In the genomic region with DNA sequence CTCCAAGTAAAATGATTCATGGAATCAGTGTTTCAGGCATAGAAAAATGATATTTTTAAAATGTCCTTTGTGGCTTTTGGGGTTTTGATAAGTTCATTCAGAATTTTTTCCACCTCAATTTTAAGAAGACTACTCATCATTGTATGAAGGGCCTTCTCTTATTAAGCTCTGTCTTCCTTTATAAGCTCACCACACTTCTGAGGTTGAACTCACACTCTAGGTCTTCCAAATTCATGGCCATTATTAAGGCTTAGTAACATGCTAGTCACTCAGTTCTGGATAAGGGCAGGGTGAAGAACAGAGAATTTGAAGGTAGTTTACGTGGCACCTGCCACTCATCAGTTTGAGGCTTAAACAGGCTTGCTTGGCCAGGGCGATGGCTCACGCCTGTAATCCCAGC, we compare ENCODE assay signal across 2 cellular contexts.
TF ChIP-seq lines count a peak whose summit lies in the region.

No MANE protein-coding gene starts in this region.

TF ChIP-seq in SK-N-SH, 30 proteins besides CTCF, POLR2A, EP300 and RAD21 (continued from another document):
- TF ChIP-seq PBX3 (IDR thresholded peaks at IDR 0.05) (peak; percentile 44; the same call in 1 of the 2 replicates), MXI1 (IDR thresholded peaks at IDR 0.05; ENCODE audit: low read depth, low read length) (no peak)
TF ChIP-seq in SK-N-SH: peak in this region for 2.

TF ChIP-seq in SK-N-SH treated with all-trans-retinoic acid at 6 μM for 48 hours, 23 proteins besides CTCF, POLR2A, EP300 and RAD21 (continued from another document):
- TF ChIP-seq, protein P1, sequence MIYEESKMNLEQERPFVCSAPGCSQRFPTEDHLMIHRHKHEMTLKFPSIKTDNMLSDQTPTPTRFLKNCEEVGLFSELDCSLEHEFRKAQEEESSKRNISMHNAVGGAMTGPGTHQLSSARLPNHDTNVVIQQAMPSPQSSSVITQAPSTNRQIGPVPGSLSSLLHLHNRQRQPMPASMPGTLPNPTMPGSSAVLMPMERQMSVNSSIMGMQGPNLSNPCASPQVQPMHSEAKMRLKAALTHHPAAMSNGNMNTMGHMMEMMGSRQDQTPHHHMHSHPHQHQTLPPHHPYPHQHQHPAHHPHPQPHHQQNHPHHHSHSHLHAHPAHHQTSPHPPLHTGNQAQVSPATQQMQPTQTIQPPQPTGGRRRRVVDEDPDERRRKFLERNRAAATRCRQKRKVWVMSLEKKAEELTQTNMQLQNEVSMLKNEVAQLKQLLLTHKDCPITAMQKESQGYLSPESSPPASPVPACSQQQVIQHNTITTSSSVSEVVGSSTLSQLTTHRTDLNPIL (CRISPR knock-in tag; IDR thresholded peaks at IDR 0.05; ENCODE audit: low read depth): no peak
- no peak for TF ChIP-seq PPARA (CRISPR knock-in tag; IDR thresholded peaks at IDR 0.05; ENCODE audit: borderline replicate concordance)
- TF ChIP-seq TCF4 (CRISPR knock-in tag; IDR thresholded peaks at IDR 0.05; ENCODE audit: borderline replicate concordance): no peak
- no peak for TF ChIP-seq ZFP3 (CRISPR knock-in tag; IDR thresholded peaks at IDR 0.05)
- no peak for TF ChIP-seq CSRNP3 (CRISPR knock-in tag; IDR thresholded peaks at IDR 0.05)
- no peak for TF ChIP-seq BACH2 (CRISPR knock-in tag; IDR thresholded peaks at IDR 0.05; ENCODE audit: borderline replicate concordance)
- no peak for TF ChIP-seq ZNF70 (CRISPR knock-in tag; IDR thresholded peaks at IDR 0.05)
- no peak for TF ChIP-seq SNAI2 (CRISPR knock-in tag; IDR thresholded peaks at IDR 0.05)
- TF ChIP-seq RARB (CRISPR knock-in tag; IDR thresholded peaks at IDR 0.05): no peak
- TF ChIP-seq ZFP30 (CRISPR knock-in tag; IDR thresholded peaks at IDR 0.05): no peak
- TF ChIP-seq, protein P2, sequence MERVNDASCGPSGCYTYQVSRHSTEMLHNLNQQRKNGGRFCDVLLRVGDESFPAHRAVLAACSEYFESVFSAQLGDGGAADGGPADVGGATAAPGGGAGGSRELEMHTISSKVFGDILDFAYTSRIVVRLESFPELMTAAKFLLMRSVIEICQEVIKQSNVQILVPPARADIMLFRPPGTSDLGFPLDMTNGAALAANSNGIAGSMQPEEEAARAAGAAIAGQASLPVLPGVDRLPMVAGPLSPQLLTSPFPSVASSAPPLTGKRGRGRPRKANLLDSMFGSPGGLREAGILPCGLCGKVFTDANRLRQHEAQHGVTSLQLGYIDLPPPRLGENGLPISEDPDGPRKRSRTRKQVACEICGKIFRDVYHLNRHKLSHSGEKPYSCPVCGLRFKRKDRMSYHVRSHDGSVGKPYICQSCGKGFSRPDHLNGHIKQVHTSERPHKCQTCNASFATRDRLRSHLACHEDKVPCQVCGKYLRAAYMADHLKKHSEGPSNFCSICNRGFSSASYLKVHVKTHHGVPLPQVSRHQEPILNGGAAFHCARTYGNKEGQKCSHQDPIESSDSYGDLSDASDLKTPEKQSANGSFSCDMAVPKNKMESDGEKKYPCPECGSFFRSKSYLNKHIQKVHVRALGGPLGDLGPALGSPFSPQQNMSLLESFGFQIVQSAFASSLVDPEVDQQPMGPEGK (CRISPR knock-in tag; IDR thresholded peaks at IDR 0.05; ENCODE audit: borderline replicate concordance): no peak
- TF ChIP-seq ZNF565 (CRISPR knock-in tag; conservative IDR thresholded peaks at IDR 0.05; ENCODE audit: low read depth): no peak
- TF ChIP-seq ESRRG (CRISPR knock-in tag; IDR thresholded peaks at IDR 0.05): no peak
- no peak for TF ChIP-seq TOX (CRISPR knock-in tag; IDR thresholded peaks at IDR 0.05; ENCODE audit: borderline replicate concordance)
- no peak for TF ChIP-seq ISL1 (CRISPR knock-in tag; IDR thresholded peaks at IDR 0.05)
